In genomic region chr1:10209905-10210810, GRCh38 we compare ENCODE assay signal across 8 cellular contexts. TPM values are rescaled to one million over a fixed set of nuclear protein-coding genes. Genes with fewer than 3 reads are reported as not detected.
DNase-seq lines count a peak whose midpoint lies in the region; ATAC-seq and TF ChIP-seq lines count a peak whose summit lies in the region.

A gene with protein sequence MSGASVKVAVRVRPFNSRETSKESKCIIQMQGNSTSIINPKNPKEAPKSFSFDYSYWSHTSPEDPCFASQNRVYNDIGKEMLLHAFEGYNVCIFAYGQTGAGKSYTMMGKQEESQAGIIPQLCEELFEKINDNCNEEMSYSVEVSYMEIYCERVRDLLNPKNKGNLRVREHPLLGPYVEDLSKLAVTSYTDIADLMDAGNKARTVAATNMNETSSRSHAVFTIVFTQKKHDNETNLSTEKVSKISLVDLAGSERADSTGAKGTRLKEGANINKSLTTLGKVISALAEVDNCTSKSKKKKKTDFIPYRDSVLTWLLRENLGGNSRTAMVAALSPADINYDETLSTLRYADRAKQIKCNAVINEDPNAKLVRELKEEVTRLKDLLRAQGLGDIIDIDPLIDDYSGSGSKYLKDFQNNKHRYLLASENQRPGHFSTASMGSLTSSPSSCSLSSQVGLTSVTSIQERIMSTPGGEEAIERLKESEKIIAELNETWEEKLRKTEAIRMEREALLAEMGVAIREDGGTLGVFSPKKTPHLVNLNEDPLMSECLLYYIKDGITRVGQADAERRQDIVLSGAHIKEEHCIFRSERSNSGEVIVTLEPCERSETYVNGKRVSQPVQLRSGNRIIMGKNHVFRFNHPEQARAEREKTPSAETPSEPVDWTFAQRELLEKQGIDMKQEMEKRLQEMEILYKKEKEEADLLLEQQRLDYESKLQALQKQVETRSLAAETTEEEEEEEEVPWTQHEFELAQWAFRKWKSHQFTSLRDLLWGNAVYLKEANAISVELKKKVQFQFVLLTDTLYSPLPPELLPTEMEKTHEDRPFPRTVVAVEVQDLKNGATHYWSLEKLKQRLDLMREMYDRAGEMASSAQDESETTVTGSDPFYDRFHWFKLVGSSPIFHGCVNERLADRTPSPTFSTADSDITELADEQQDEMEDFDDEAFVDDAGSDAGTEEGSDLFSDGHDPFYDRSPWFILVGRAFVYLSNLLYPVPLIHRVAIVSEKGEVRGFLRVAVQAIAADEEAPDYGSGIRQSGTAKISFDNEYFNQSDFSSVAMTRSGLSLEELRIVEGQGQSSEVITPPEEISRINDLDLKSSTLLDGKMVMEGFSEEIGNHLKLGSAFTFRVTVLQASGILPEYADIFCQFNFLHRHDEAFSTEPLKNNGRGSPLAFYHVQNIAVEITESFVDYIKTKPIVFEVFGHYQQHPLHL (N-terminal part only) (plus strand): TSS chr1:10210570. CDS start chr1:10232329, 21,759 bp downstream.

- peak; percentile 100 for TF ChIP-seq POLR2A in prostate gland (IDR thresholded peaks at IDR 0.05)

- DNase-seq in GM13976 (ENCODE audit: low spot score) (peak; percentile 100), NCI-H1436 treated with DMSO at 0.1 percent for 48 hours (lab: John Stamatoyannopoulos, UW) (peak; percentile 77), amniotic stem cell (lab: John Stamatoyannopoulos, UW) (peak; percentile 94), left ventricle myocardium inferior (peak; percentile 99), prostate gland (ENCODE audit: low spot score) (peak; percentile 99)

- H3K27me3 ChIP-seq in left ventricle myocardium inferior (ENCODE audit: low read depth) (no peaks in the 10 kb centered on the region), prostate gland (replicated peaks; ENCODE audit: insufficient read depth) (no peaks in the 10 kb centered on the region)

- in situ Hi-C loops in GM13976 (cut with MboI; ENCODE audit: low sequenced_read_pairs, unreplicated experiment): no loop called here

- under 1% methylated on average over 44 of the region's 107 CpGs for WGBS in prostate gland
- under 1% methylated on average over 107 of the region's 107 CpGs for WGBS in urinary bladder

- peak; percentile 98 for ATAC-seq in HG02852 (IDR thresholded peaks at IDR 0.05; ENCODE audit: unreplicated experiment)

- TF ChIP-seq CTCF in GM13976 (IDR thresholded peaks at IDR 0.05; ENCODE audit: borderline replicate concordance, control extremely low read depth, extremely low read depth, insufficient read depth, missing control alignments): peak; percentile 79
- TF ChIP-seq CTCF in left ventricle myocardium inferior (IDR thresholded peaks at IDR 0.05; ENCODE audit: borderline replicate concordance): peak; percentile 98
- TF ChIP-seq CTCF in prostate gland (IDR thresholded peaks at IDR 0.05): peak; percentile 99 to 100 (median 99)

- H3K9me3 ChIP-seq in left ventricle myocardium inferior (replicated peaks): no peaks in the 10 kb centered on the region
- H3K9me3 ChIP-seq in prostate gland: no peaks in the 10 kb centered on the region

- H3K4me1 ChIP-seq in left ventricle myocardium inferior (peaks cover 54% of the 10 kb centered on the region), prostate gland (replicated peaks) (peaks cover 3% of the 10 kb centered on the region), urinary bladder (ENCODE audit: insufficient read depth) (peaks cover 1% of the 10 kb centered on the region)

- H3K27ac ChIP-seq in left ventricle myocardium inferior (replicated peaks) (peak within 1 kb of the TSS; percentile 100), prostate gland (peak within 1 kb of the TSS; percentile 96 to 99), urinary bladder (ENCODE audit: low read depth) (peak within 1 kb of the TSS; percentile 96)

- intact Hi-C loops in T-helper 1 cell treated with Interleukin-12 subunit alpha and Interleukin-12 subunit beta and Interleukin-4 antibody, amounts not matched to agents 30 ng/mL and 1 ng/mL, for 36 hours (cut with micrococcal nuclease): loop anchor here (1.0 to 5.0 kb wide), 6 partner anchors 39 to 218 kb away; partner anchors contain the start of gene UBE4B
- intact Hi-C loops in left ventricle myocardium inferior (cut with micrococcal nuclease): no loop called here
- intact Hi-C loops in prostate gland (cut with DNase I): loop anchor here (1.0 to 5.0 kb wide), 4 partner anchors 77 to 217 kb away; partner anchors contain the start of gene UBE4B

- peak within 1 kb of the TSS; percentile 98 for H3K4me3 ChIP-seq in left ventricle myocardium inferior
- H3K4me3 ChIP-seq in prostate gland: peak within 1 kb of the TSS; percentile 87 to 93
- H3K4me3 ChIP-seq in urinary bladder (ENCODE audit: low read depth, low read length): peak within 1 kb of the TSS; percentile 99

- no peaks in the 10 kb centered on the region for H3K36me3 ChIP-seq in left ventricle myocardium inferior
- H3K36me3 ChIP-seq in prostate gland: no peaks in the 10 kb centered on the region
- H3K36me3 ChIP-seq in urinary bladder (ENCODE audit: insufficient read depth): no peaks in the 10 kb centered on the region

RNA-seq across cellular contexts. Expression of the gene that starts here (rescaled TPM):
- 18.2 and 18.3 TPM in 2 replicates for total RNA-seq in T-helper 1 cell treated with Interleukin-12 subunit alpha and Interleukin-12 subunit beta and Interleukin-4 antibody, amounts not matched to agents 30 ng/mL and 1 ng/mL, for 36 hours
- 78.4 TPM for total RNA-seq in left ventricle myocardium inferior
- 10 to 100 TPM; 31.3 to 56.8 TPM for total RNA-seq in prostate gland
- total RNA-seq in urinary bladder: 96.0 TPM
- 17.2 TPM for polyA plus RNA-seq in urinary bladder

Comparison
In these comparisons a context has a peak if more than half of its experiments do, and no peak if none do; other contexts are left out.
1. Peak in every context shown above with its lines: DNase-seq, ATAC-seq, H3K4me3 ChIP-seq and H3K27ac ChIP-seq.